20 cellular contexts compared by ENCODE assay signal in the genomic region with DNA sequence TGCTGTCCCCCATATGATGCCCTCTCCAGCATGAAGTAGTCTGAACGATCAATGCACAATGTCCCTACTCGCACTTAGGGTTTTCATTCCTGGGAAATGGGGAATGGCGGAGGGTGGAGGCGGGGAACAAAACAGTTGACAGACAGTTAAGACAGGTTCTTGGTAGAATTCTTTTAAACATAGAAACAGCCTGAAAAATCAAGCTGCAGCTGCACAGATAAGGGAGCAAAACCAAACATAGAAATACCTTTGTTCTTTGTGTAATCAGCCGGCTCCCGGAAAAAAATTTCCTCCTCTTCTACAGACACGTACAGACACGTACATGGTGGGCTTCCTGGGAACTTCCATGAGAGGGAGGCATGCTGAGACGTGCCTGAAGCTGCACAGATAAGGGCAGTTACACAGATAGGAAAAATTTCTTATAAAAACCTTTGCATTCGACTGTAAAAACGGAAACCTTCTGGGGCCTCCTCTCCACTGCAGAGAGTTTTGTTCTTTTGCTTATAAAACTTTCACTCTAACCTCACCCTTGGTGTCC.
DNase-seq lines count a peak whose midpoint lies in the region; ATAC-seq, FAIRE-seq and TF ChIP-seq lines count a peak whose summit lies in the region.
"Had no signal": no experiment of that assay in that cellular context is flagged by ENCODE, and none has a peak within 500 bp of the region (broad histone marks: within the 10 kb centered on the region; RNA-seq: fewer than 3 reads in every experiment).

No MANE protein-coding gene starts in this region.

- no peaks in the 10 kb centered on the region for H3K79me1 ChIP-seq in H9 (ENCODE audit: insufficient read depth, low read depth, low read length, poor library complexity, severe bottlenecking)

- H3K36me3 Mint-ChIP-seq in Caco-2 (ENCODE audit: insufficient read depth, unreplicated experiment) (no peaks in the 10 kb centered on the region), H9 (ENCODE audit: insufficient read depth in 1 of 3, low read depth in 3 of 3) (peaks cover 2 to 15% (median 5%) of the 10 kb centered on the region in 3 experiments; a peak in 4 of 7 replicates)
- H3K36me3 Mint-ChIP-seq: CD8-positive, alpha-beta T cell; IgD-negative memory B cell had no signal

- no peak overlapping the region for H3K23ac ChIP-seq in H9 (ENCODE audit: insufficient read length, low read depth, low read length)

- H2AFZ ChIP-seq in H9 (ENCODE audit: low read length) = no peak overlapping the region

- POLR2A ChIA-PET in Caco-2 (lab: Charles Lee) = no interaction called here

- H3K4ac ChIP-seq in H9 (ENCODE audit: low read depth, low read length) = no peak overlapping the region

- H3K4me3 ChIP-seq in Caco-2 (ENCODE audit: low read depth, low read length) (no peak overlapping the region), bronchial epithelial cell (ENCODE audit: low read depth, low read length) (no peak overlapping the region), pancreas (peak overlapping the region in 2 of 4 donors; percentile 6 to 15)
- H3K4me3 ChIP-seq: BLaER1 treated with 17β-estradiol and CSF1 and Interleukin-3, amounts not matched to agents 10 nM and 100 nM; MG63; Peyer's patch had no signal

- 14 to 16% methylated on average over 11 of the region's 11 CpGs for WGBS in pancreas, 2 donors
- WGBS in H9 (ENCODE audit: extremely low coverage, insufficient read length, low lambda C conversion rate) = no CpG with 5 or more reads among the region's 11 CpGs

- DNase-seq in Caco-2 (peak; percentile 7 to 32), NCI-H146 (lab: John Stamatoyannopoulos, UW) (peak; percentile 99), bronchial epithelial cell (ENCODE audit: low read depth) (peak; percentile 84), pancreas (peak in 2 of 6 donors; percentile 5 to 25), Right ventricle myocardium superior (no peak), left lobe of liver (ENCODE audit: low spot score) (no peak), H9 (no peak)
- DNase-seq: CD8-positive, alpha-beta T cell; DMS79; H7; Karpas-422; MG63; NCI-H1048; NCI-H1694 treated with DMSO at 0.1 percent for 48 hours; NCI-H526 treated with DMSO at 0.1 percent for 48 hours; Peyer's patch had no signal

- H3K9me3 ChIP-seq in Caco-2 = no peaks in the 10 kb centered on the region
- H3K9me3 ChIP-seq in pancreas = no peaks in the 10 kb centered on the region
- H3K9me3 ChIP-seq in H9 (ENCODE audit: control insufficient read depth, low read depth, low read length) = no peaks in the 10 kb centered on the region
- H3K9me3 ChIP-seq: MG63, Peyer's patch had no signal

- no peak overlapping the region for H2BK12ac ChIP-seq in H9 (ENCODE audit: insufficient read length, low read depth, low read length)

- no peaks in the 10 kb centered on the region for H4K20me1 ChIP-seq in H9 (ENCODE audit: control insufficient read depth, insufficient read depth, insufficient read length)
- H4K20me1 ChIP-seq: BLaER1 treated with 17β-estradiol and CSF1 and Interleukin-3, amounts not matched to agents 10 nM and 100 nM had no signal

- no peak overlapping the region for H3K4me2 ChIP-seq in H9 (ENCODE audit: insufficient read depth, insufficient read length, low read length)
- H3K4me2 ChIP-seq: BLaER1 treated with 17β-estradiol and CSF1 and Interleukin-3, amounts not matched to agents 10 nM and 100 nM had no signal

- H3K9ac ChIP-seq in H9 (ENCODE audit: extremely low read depth, insufficient read length, low read length) = no peak overlapping the region
- H3K9ac ChIP-seq: BLaER1 treated with 17β-estradiol and CSF1 and Interleukin-3, amounts not matched to agents 10 nM and 100 nM had no signal

- H3T11ph ChIP-seq in H9 (ENCODE audit: low read length) = no peak overlapping the region

- H3K4me3 Mint-ChIP-seq in Caco-2 (ENCODE audit: unreplicated experiment) (no peak overlapping the region), H9 (no peak overlapping the region)
- H3K4me3 Mint-ChIP-seq: CD8-positive, alpha-beta T cell; IgD-negative memory B cell had no signal

- H2BK20ac ChIP-seq in H9 (ENCODE audit: low read depth, low read length, poor library complexity, severe bottlenecking) = no peak overlapping the region

- no peak overlapping the region for H2AK5ac ChIP-seq in H9 (ENCODE audit: insufficient read length, low read length)

- H3K27me3 Mint-ChIP-seq in Caco-2 (ENCODE audit: insufficient read depth, unreplicated experiment) (no peaks in the 10 kb centered on the region), H9 (ENCODE audit: low read depth) (no peaks in the 10 kb centered on the region)
- H3K27me3 Mint-ChIP-seq: IgD-negative memory B cell had no signal

- no peak overlapping the region for H2BK120ac ChIP-seq in H9 (ENCODE audit: low read depth, low read length, poor library complexity, severe bottlenecking)

- CTCF ChIA-PET in Caco-2 (lab: Charles Lee) = no interaction called here

- no peaks in the 10 kb centered on the region for H3K79me2 ChIP-seq in H9 (ENCODE audit: insufficient read depth, low read length)

- no peak overlapping the region for H4K5ac ChIP-seq in H9 (ENCODE audit: insufficient read length, low read depth, low read length)

- H3K36me3 ChIP-seq in Caco-2 (ENCODE audit: control insufficient read depth, insufficient read depth, low read length) = no peaks in the 10 kb centered on the region
- no peaks in the 10 kb centered on the region for H3K36me3 ChIP-seq in bronchial epithelial cell (ENCODE audit: control insufficient read depth, insufficient read depth, low read length)
- no peaks in the 10 kb centered on the region for H3K36me3 ChIP-seq in pancreas
- H3K36me3 ChIP-seq: BLaER1 treated with 17β-estradiol and CSF1 and Interleukin-3, amounts not matched to agents 10 nM and 100 nM; MG63; Peyer's patch had no signal

- no peak overlapping the region for H3K14ac ChIP-seq in H9 (ENCODE audit: insufficient read depth, low read length)

- H3K23me2 ChIP-seq in H9 (ENCODE audit: insufficient read length, low read depth, low read length, poor library complexity, severe bottlenecking) = no peaks in the 10 kb centered on the region

- H3K27ac ChIP-seq in pancreas (peak overlapping the region in 1 of 4 donors; percentile 34), H9 (ENCODE audit: insufficient read length, low read depth, low read length) (no peak overlapping the region)
- H3K27ac ChIP-seq: BLaER1 treated with 17β-estradiol and CSF1 and Interleukin-3, amounts not matched to agents 10 nM and 100 nM; Peyer's patch had no signal

- H3K9me3 Mint-ChIP-seq in Caco-2 (ENCODE audit: unreplicated experiment) (no peaks in the 10 kb centered on the region), H9 (peaks cover 12 to 21% of the 10 kb centered on the region in 2 experiments)

- H3K27me3 ChIP-seq in Caco-2 (replicated peaks; ENCODE audit: control insufficient read depth, insufficient read depth, low read length) (no peaks in the 10 kb centered on the region), bronchial epithelial cell (ENCODE audit: control insufficient read depth, insufficient read depth, low read length) (no peaks in the 10 kb centered on the region), pancreas (no peaks in the 10 kb centered on the region), H9 (ENCODE audit: insufficient read depth, low read length) (no peaks in the 10 kb centered on the region)
- H3K27me3 ChIP-seq: BLaER1 treated with 17β-estradiol and CSF1 and Interleukin-3, amounts not matched to agents 10 nM and 100 nM; MG63; Peyer's patch had no signal

- H3K18ac ChIP-seq in H9 (ENCODE audit: insufficient read length, low read depth, low read length) = no peak overlapping the region

- H2BK15ac ChIP-seq in H9 (ENCODE audit: low read depth, low read length) = no peak overlapping the region

- no peak overlapping the region for H4K8ac ChIP-seq in H9 (replicated peaks; ENCODE audit: insufficient read length, low read depth, low read length)

- BruUV-seq in Caco-2 (replicated peaks; lab: Mats Ljungman, UMichigan) = no TSS peak

- H4K91ac ChIP-seq in H9 (ENCODE audit: insufficient read length, low read depth, low read length) = no peak overlapping the region

- no peak overlapping the region for H3K56ac ChIP-seq in H9 (ENCODE audit: insufficient read length, low read depth, low read length)

- intact Hi-C loops in Caco-2 (cut with micrococcal nuclease; ENCODE audit: unreplicated experiment) = no loop called here
- intact Hi-C loops in pancreas (cut with DNase I) = no loop called here
- intact Hi-C loops in Right ventricle myocardium superior (cut with DNase I) = no loop called here

- H2BK5ac ChIP-seq in H9 (ENCODE audit: insufficient read length, low read length) = no peak overlapping the region

- H3K4me1 ChIP-seq in Caco-2 (no peaks in the 10 kb centered on the region), pancreas (no peaks in the 10 kb centered on the region), H9 (ENCODE audit: insufficient read depth, low read length) (no peaks in the 10 kb centered on the region)
- H3K4me1 ChIP-seq: BLaER1 treated with 17β-estradiol and CSF1 and Interleukin-3, amounts not matched to agents 10 nM and 100 nM; Peyer's patch had no signal

- no peaks in the 10 kb centered on the region for H3K4me1 Mint-ChIP-seq in Caco-2 (ENCODE audit: low read depth, unreplicated experiment)
- H3K4me1 Mint-ChIP-seq in H9 = no peaks in the 10 kb centered on the region
- H3K4me1 Mint-ChIP-seq: IgD-negative memory B cell had no signal

- H3K27ac Mint-ChIP-seq in Caco-2 (ENCODE audit: unreplicated experiment) (no peak overlapping the region), H9 (no peak overlapping the region)
- H3K27ac Mint-ChIP-seq: CD8-positive, alpha-beta T cell; IgD-negative memory B cell had no signal

- no peak for TF ChIP-seq CTCF in Caco-2 (IDR thresholded peaks at IDR 0.05; ENCODE audit: insufficient read depth in 1 of 2, low read depth in 1 of 2, low read length in 1 of 2, severe bottlenecking in 1 of 2, unreplicated experiment in 1 of 2)
- TF ChIP-seq CTCF in bronchial epithelial cell (IDR thresholded peaks at IDR 0.05; ENCODE audit: insufficient read depth, low read length, severe bottlenecking) = no peak
- no peak for TF ChIP-seq CTCF in pancreas (IDR thresholded peaks at IDR 0.05)
- no peak for TF ChIP-seq CTCF in H9 (conservative IDR thresholded peaks at IDR 0.05)

- no peak for FAIRE-seq in bronchial epithelial cell (lab: Jason Lieb, UNC)
- FAIRE-seq in pancreas (lab: Jason Lieb, UNC) = no peak
- FAIRE-seq: HTR-8/SVneo had no signal

- ATAC-seq in pancreas (peak; percentile 40 to 94 (median 88)), Right ventricle myocardium superior (ENCODE audit: poor library complexity) (no peak), left lobe of liver (no peak), GM18907 (IDR thresholded peaks at IDR 0.05; ENCODE audit: unreplicated experiment) (no peak)
- ATAC-seq: CD8-positive, alpha-beta T cell had no signal

Comparison
In these comparisons a context has a peak if more than half of its experiments do, and no peak if none do; other contexts are left out.
1. DNase-seq: peak in Caco-2 (2 of 2), NCI-H146 (single experiment) and bronchial epithelial cell (single experiment); none in Right ventricle myocardium superior (single experiment), left lobe of liver (single experiment) and H9 (single experiment).
2. ATAC-seq: peak in pancreas (4 of 4); none in Right ventricle myocardium superior (single experiment), left lobe of liver (single experiment) and GM18907 (single experiment).